8 cellular contexts compared by ENCODE assay signal in the genomic region with DNA sequence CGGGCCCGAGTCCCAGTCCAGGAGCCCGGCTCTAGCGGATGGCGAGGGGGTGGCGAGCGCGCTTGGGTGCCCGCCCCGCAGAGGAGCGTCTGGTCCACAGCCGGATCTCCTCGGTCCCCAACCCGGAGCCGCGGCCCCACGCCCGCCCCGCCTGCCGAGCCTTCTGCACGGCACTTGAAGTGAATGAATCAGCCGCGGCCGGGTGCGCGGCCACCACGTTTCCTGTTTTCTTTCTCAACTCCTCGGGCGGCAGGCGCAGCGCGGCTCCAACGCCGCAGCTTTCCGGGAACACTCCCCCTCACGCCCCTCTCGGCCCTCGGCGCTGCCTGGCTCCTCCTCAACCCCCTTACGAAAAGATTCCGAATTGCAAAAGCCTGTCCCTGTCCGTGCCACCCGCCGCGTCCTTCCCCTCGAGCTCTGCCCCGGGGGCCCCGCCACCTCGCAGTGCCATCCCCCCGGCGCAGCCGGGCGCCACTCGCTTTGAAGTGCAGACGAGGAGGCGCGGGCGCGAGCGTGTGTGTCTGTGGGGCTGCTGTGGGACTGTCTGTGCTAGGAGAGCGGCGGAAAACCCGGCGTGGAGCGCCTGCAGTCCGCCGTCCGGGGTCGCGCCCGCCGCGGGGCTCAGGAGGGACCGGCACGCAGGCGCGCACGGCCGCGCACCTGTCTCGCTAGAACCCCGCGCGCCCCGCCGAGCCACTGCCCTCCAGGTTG.
DNase-seq lines count a peak whose midpoint lies in the region; ATAC-seq and TF ChIP-seq lines count a peak whose summit lies in the region.

No MANE protein-coding gene starts in this region.

- peak overlapping the region; percentile 97 for H3K27ac Mint-ChIP-seq in nephron progenitor cell

- H3K27me3 ChIP-seq in Peyer's patch, result no peaks in the 10 kb centered on the region

- DNase-seq in NK-92 treated with Interleukin-12 subunit alpha and Interleukin-12 subunit beta, amount 100 ng/mL, for 24 hours (lab: John Stamatoyannopoulos, UW), result peak; percentile 93
- DNase-seq in NK-92 (lab: John Stamatoyannopoulos, UW; ENCODE audit: unreplicated experiment), result no peak
- peak; percentile 75 to 94 (median 79) for DNase-seq in Peyer's patch
- peak; percentile 79 to 81 for DNase-seq in activated T-helper 1 cell treated with anti-CD3 and anti-CD28 coated beads, Interleukin-2, amount 50 U/mL, for 16 hours (ENCODE audit: low read depth in 1 of 2, low spot score in 1 of 2)
- peak; percentile 88 for DNase-seq in fibroblast of pulmonary artery (ENCODE audit: low read depth)
- peak; percentile 73 for DNase-seq in nephron progenitor cell
- peak; percentile 87 for DNase-seq in stimulated activated naive CD8-positive, alpha-beta T cell treated with anti-CD3 and anti-CD28 coated beads, Interleukin-15, Interleukin-2, amounts not matched to agents 100 U/mL and 50 U/mL, for 24 hours

- no peaks in the 10 kb centered on the region for H3K9me3 ChIP-seq in Peyer's patch

- no peaks in the 10 kb centered on the region for H3K36me3 ChIP-seq in Peyer's patch

- peak; percentile 66 for ATAC-seq in HG03066 (IDR thresholded peaks at IDR 0.05; ENCODE audit: low read depth, unreplicated experiment)
- peak; percentile 79 for ATAC-seq in stimulated activated naive CD8-positive, alpha-beta T cell treated with anti-CD3 and anti-CD28 coated beads, Interleukin-15, Interleukin-2, amounts not matched to agents 100 U/mL and 50 U/mL, for 24 hours

- peak overlapping the region; percentile 89 for H3K4me3 Mint-ChIP-seq in nephron progenitor cell

- H3K4me1 Mint-ChIP-seq in nephron progenitor cell, result peaks cover 66% of the 10 kb centered on the region

- H3K27me3 Mint-ChIP-seq in nephron progenitor cell (ENCODE audit: low read depth, poor library complexity), result no peaks in the 10 kb centered on the region

- peak overlapping the region; percentile 59 to 65 (median 62) for H3K4me3 ChIP-seq in Peyer's patch
- peak overlapping the region; percentile 61 for H3K4me3 ChIP-seq in fibroblast of pulmonary artery (replicated peaks; ENCODE audit: low read depth, low read length)

- peaks cover 0 to 7% (median 0%) of the 10 kb centered on the region in 4 donors for H3K4me1 ChIP-seq in Peyer's patch

- H3K9me3 Mint-ChIP-seq in nephron progenitor cell, result no peaks in the 10 kb centered on the region

- peak in 1 of 2 donors; percentile 65 for TF ChIP-seq POLR2A in Peyer's patch (IDR thresholded peaks at IDR 0.05)

- TF ChIP-seq CTCF in Peyer's patch (IDR thresholded peaks at IDR 0.05) (no peak), fibroblast of pulmonary artery (IDR thresholded peaks at IDR 0.05; ENCODE audit: low read length, missing control alignments) (no peak), nephron progenitor cell (IDR thresholded peaks at IDR 0.05) (no peak)

- peak overlapping the region; percentile 75 to 88 (median 82) for H3K27ac ChIP-seq in Peyer's patch

- no peaks in the 10 kb centered on the region for H3K36me3 Mint-ChIP-seq in nephron progenitor cell (ENCODE audit: low read depth)
